Comparison of ENCODE assay signal across 17 cellular contexts in the genomic region with DNA sequence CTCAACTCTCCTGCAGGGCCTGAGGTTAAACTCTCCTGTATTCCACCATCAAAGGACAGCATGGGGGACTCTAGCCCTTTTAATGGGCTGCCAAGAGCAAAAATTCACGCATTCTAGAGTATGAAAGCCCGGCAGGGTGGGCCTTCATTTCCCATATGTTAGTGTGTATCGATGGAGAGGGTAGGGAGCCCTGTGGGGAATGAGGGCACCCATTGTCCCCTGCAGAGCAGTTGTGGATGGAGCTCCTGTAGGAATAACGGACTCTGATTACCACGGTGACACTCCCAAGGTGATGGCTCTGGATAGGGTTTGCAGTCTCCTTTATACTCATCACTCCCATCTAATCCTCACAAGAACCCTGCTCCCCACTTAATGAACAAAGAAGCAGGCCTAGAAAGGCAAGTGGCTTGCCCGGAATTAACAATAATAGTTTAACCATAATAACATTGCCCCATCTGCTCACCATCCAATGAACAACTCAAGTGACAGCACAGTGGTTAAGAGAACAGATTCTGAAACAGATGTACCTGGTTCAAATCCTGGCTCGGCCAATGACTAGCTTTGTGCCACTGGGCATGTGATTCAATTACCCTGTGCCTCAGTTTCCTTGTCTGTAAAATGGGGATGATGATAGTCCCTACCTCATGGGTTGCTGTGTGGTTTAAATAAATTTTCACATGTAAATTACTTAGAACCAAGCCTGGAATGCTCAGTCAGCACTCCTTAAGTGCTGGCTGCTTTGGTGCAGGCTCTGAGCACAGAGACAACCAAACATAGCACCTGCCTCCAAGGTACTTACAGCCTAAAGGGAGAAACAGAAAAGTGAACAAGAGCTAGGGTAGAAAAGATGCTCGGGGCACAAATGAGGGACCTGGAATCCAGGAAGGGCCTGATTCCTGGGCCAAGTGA. TPM values are rescaled to one million over a fixed set of nuclear protein-coding genes. Genes with fewer than 3 reads are reported as not detected.
DNase-seq lines count a peak whose midpoint lies in the region; ATAC-seq and TF ChIP-seq lines count a peak whose summit lies in the region.
"Had no signal": no experiment of that assay in that cellular context is flagged by ENCODE, and none has a peak within 500 bp of the region (broad histone marks: within the 10 kb centered on the region; RNA-seq: fewer than 3 reads in every experiment).

No MANE protein-coding gene starts in this region.

- POLR2A ChIA-PET in CD4-positive, alpha-beta memory T cell (lab: Charles Lee; ENCODE audit: partially characterized antibody): interaction anchor here (3.8 to 7.8 kb wide), 2 partner anchors 13 to 27 kb away, joined by 23 to 221 read pairs; partner anchors contain the start of gene HIVEP3
- POLR2A ChIA-PET in naive thymus-derived CD4-positive, alpha-beta T cell (lab: Charles Lee): interaction anchor here (18.0 kb wide), 1 partner anchor 25 kb away, joined by 344 read pairs; the partner anchor contains the start of gene HIVEP3

- peak overlapping the region in 3 of 8 donors; percentile 45 to 94 (median 85) for H3K4me3 Mint-ChIP-seq in CD4-positive, alpha-beta memory T cell
- no peak overlapping the region for H3K4me3 Mint-ChIP-seq in activated T-helper 2 cell treated with anti-CD3 and anti-CD28 coated beads, Interferon-gamma antibody, Interleukin-2, Interleukin-4, amounts not matched to agents 10 μg/mL and 5 μg/mL and 100 μg/mL, durations not matched to agents 14 hours and 24 hours and 36 hours (ENCODE audit: low read depth)
- peak overlapping the region in 6 of 10 donors; percentile 1 to 92 (median 36) for H3K4me3 Mint-ChIP-seq in naive thymus-derived CD4-positive, alpha-beta T cell
- H3K4me3 Mint-ChIP-seq in chondrocyte (ENCODE audit: unreplicated experiment): no peak overlapping the region

- peaks cover 0 to 2% of the 10 kb centered on the region in 2 donors for H3K27me3 Mint-ChIP-seq in CD4-positive, alpha-beta memory T cell
- peaks cover 4% of the 10 kb centered on the region for H3K27me3 Mint-ChIP-seq in activated T-helper 2 cell treated with anti-CD3 and anti-CD28 coated beads, Interferon-gamma antibody, Interleukin-2, Interleukin-4, amounts not matched to agents 10 μg/mL and 5 μg/mL and 100 μg/mL, durations not matched to agents 14 hours and 24 hours and 36 hours (ENCODE audit: low read depth)
- peaks cover 0 to 2% (median 0%) of the 10 kb centered on the region in 5 donors for H3K27me3 Mint-ChIP-seq in naive thymus-derived CD4-positive, alpha-beta T cell
- no peaks in the 10 kb centered on the region for H3K27me3 Mint-ChIP-seq in chondrocyte (ENCODE audit: low read depth)

- CTCF ChIA-PET in CD4-positive, alpha-beta memory T cell (lab: Charles Lee; ENCODE audit: partially characterized antibody): interaction anchor here (1.3 to 3.5 kb wide), 4 partner anchors 10 to 138 kb away, joined by 3 to 84 read pairs (median 8); partner anchors contain the start of gene HIVEP3
- CTCF ChIA-PET in naive thymus-derived CD4-positive, alpha-beta T cell (lab: Charles Lee): interaction anchor here (2.7 to 4.9 kb wide), 2 partner anchors 21 to 28 kb away, joined by 9 to 38 read pairs; partner anchors contain the start of gene HIVEP3

- peak overlapping the region in 6 of 7 donors; percentile 65 to 97 (median 88) for H3K27ac Mint-ChIP-seq in CD4-positive, alpha-beta memory T cell
- peak overlapping the region; percentile 12 for H3K27ac Mint-ChIP-seq in activated T-helper 2 cell treated with anti-CD3 and anti-CD28 coated beads, Interferon-gamma antibody, Interleukin-2, Interleukin-4, amounts not matched to agents 10 μg/mL and 5 μg/mL and 100 μg/mL, durations not matched to agents 14 hours and 24 hours and 36 hours
- H3K27ac Mint-ChIP-seq in naive thymus-derived CD4-positive, alpha-beta T cell: peak overlapping the region in 6 of 9 donors; percentile 53 to 92 (median 80)
- H3K27ac Mint-ChIP-seq in chondrocyte (ENCODE audit: unreplicated experiment): no peak overlapping the region

- no peaks in the 10 kb centered on the region for H3K36me3 ChIP-seq in CD4-positive, alpha-beta memory T cell (ENCODE audit: insufficient read depth, low read length)
- H3K36me3 ChIP-seq in naive thymus-derived CD4-positive, alpha-beta T cell (ENCODE audit: control insufficient read depth in 2 of 3, insufficient read depth in 3 of 3, low read length in 3 of 3): no peaks in the 10 kb centered on the region
- H3K36me3 ChIP-seq: tibial nerve had no signal

- no peak overlapping the region for H3K4me3 ChIP-seq in CD4-positive, alpha-beta memory T cell (ENCODE audit: low read length in 2 of 2)
- H3K4me3 ChIP-seq in naive thymus-derived CD4-positive, alpha-beta T cell (ENCODE audit: low read length): no peak overlapping the region
- H3K4me3 ChIP-seq: GM23248, tibial nerve had no signal

- peaks cover 29 to 54% (median 42%) of the 10 kb centered on the region in 4 donors for H3K4me1 Mint-ChIP-seq in CD4-positive, alpha-beta memory T cell
- peaks cover 31% of the 10 kb centered on the region for H3K4me1 Mint-ChIP-seq in activated T-helper 2 cell treated with anti-CD3 and anti-CD28 coated beads, Interferon-gamma antibody, Interleukin-2, Interleukin-4, amounts not matched to agents 10 μg/mL and 5 μg/mL and 100 μg/mL, durations not matched to agents 14 hours and 24 hours and 36 hours (ENCODE audit: low read depth)
- H3K4me1 Mint-ChIP-seq in naive thymus-derived CD4-positive, alpha-beta T cell: peaks cover 23 to 55% (median 26%) of the 10 kb centered on the region in 7 donors
- H3K4me1 Mint-ChIP-seq in chondrocyte (ENCODE audit: low read depth): peaks cover 4% of the 10 kb centered on the region

- TF ChIP-seq CTCF in chondrocyte (IDR thresholded peaks at IDR 0.05): no peak

- DNase-seq in DMS 273 (lab: John Stamatoyannopoulos, UW; ENCODE audit: unreplicated experiment): peak; percentile 14
- no peak for DNase-seq in DMS 273 treated with DMSO at 0.1 percent for 48 hours (lab: John Stamatoyannopoulos, UW)
- no peak for DNase-seq in CD4-positive, alpha-beta memory T cell
- DNase-seq in activated T-helper 2 cell treated with anti-CD3 and anti-CD28 coated beads, Interferon-gamma antibody, Interleukin-2, Interleukin-4, amounts not matched to agents 10 μg/mL and 5 μg/mL and 100 μg/mL, durations not matched to agents 14 hours and 24 hours and 36 hours (ENCODE audit: low spot score): no peak
- DNase-seq in naive thymus-derived CD4-positive, alpha-beta T cell: no peak
- DNase-seq in NCI-H2171 treated with DMSO at 0.1 percent for 48 hours (lab: John Stamatoyannopoulos, UW): no peak
- DNase-seq in chondrocyte (ENCODE audit: low spot score): no peak
- DNase-seq: NCI-H1417 treated with DMSO at 0.1 percent for 48 hours; NCI-H446 treated with DMSO at 0.1 percent for 48 hours; OCI-M1; stimulated activated CD4-positive, alpha-beta T cell treated with anti-CD3 and anti-CD28 coated beads, Interleukin-2, amount 100 ng/mL, for 48 hours had no signal

- H3K36me3 Mint-ChIP-seq in CD4-positive, alpha-beta memory T cell: no peaks in the 10 kb centered on the region
- H3K36me3 Mint-ChIP-seq in activated T-helper 2 cell treated with anti-CD3 and anti-CD28 coated beads, Interferon-gamma antibody, Interleukin-2, Interleukin-4, amounts not matched to agents 10 μg/mL and 5 μg/mL and 100 μg/mL, durations not matched to agents 14 hours and 24 hours and 36 hours (ENCODE audit: low read depth): no peaks in the 10 kb centered on the region
- H3K36me3 Mint-ChIP-seq in naive thymus-derived CD4-positive, alpha-beta T cell: peaks cover 0 to 2% (median 0%) of the 10 kb centered on the region in 5 donors
- H3K36me3 Mint-ChIP-seq in chondrocyte (ENCODE audit: low read depth): no peaks in the 10 kb centered on the region
- H3K36me3 Mint-ChIP-seq: activated naive CD4-positive, alpha-beta T cell treated with anti-CD3 and anti-CD28 coated beads, Interleukin-2, amount 50 U/mL, for 72 hours had no signal

- H3K27me3 ChIP-seq in CD4-positive, alpha-beta memory T cell (ENCODE audit: insufficient read depth, low read length): no peaks in the 10 kb centered on the region
- H3K27me3 ChIP-seq in naive thymus-derived CD4-positive, alpha-beta T cell (ENCODE audit: control insufficient read depth in 2 of 2, insufficient read depth in 2 of 2, low read length in 2 of 2): no peaks in the 10 kb centered on the region
- H3K27me3 ChIP-seq: tibial nerve had no signal

- intact Hi-C loops in CD4-positive, alpha-beta memory T cell (cut with micrococcal nuclease): loop anchor here (2.0 to 10.0 kb wide), 5 partner anchors 77 to 795 kb away; partner anchors contain the start of gene YBX1
- intact Hi-C loops in activated T-helper 2 cell treated with anti-CD3 and anti-CD28 coated beads, Interferon-gamma antibody, Interleukin-2, Interleukin-4, amounts not matched to agents 10 μg/mL and 5 μg/mL and 100 μg/mL, durations not matched to agents 14 hours and 24 hours and 36 hours (cut with micrococcal nuclease): loop anchor here (2.0 to 10.0 kb wide), 3 partner anchors 29 to 315 kb away; partner anchors contain the start of gene HIVEP3
- intact Hi-C loops in naive thymus-derived CD4-positive, alpha-beta T cell (cut with micrococcal nuclease): loop anchor here (2.0 to 10.0 kb wide), 8 partner anchors 21 to 565 kb away; partner anchors contain the start of genes PPCS (in 2 of the 2) and ZMYND12 (in 2 of the 2)

- H3K9me3 Mint-ChIP-seq in CD4-positive, alpha-beta memory T cell: no peaks in the 10 kb centered on the region
- H3K9me3 Mint-ChIP-seq in activated T-helper 2 cell treated with anti-CD3 and anti-CD28 coated beads, Interferon-gamma antibody, Interleukin-2, Interleukin-4, amounts not matched to agents 10 μg/mL and 5 μg/mL and 100 μg/mL, durations not matched to agents 14 hours and 24 hours and 36 hours: no peaks in the 10 kb centered on the region
- peaks cover 0 to 1% (median 0%) of the 10 kb centered on the region in 11 donors for H3K9me3 Mint-ChIP-seq in naive thymus-derived CD4-positive, alpha-beta T cell
- no peaks in the 10 kb centered on the region for H3K9me3 Mint-ChIP-seq in chondrocyte (ENCODE audit: low read depth)
- H3K9me3 Mint-ChIP-seq: activated naive CD4-positive, alpha-beta T cell treated with anti-CD3 and anti-CD28 coated beads, Interleukin-2, amount 50 U/mL, for 72 hours had no signal

- no peak for ATAC-seq in naive thymus-derived CD4-positive, alpha-beta T cell
- ATAC-seq in HG03460 (IDR thresholded peaks at IDR 0.05; ENCODE audit: unreplicated experiment): no peak
- ATAC-seq: activated naive CD4-positive, alpha-beta T cell treated with anti-CD3 and anti-CD28 coated beads, Interleukin-2, amount 50 U/mL, for 72 hours had no signal

- no peak overlapping the region for H3K27ac ChIP-seq in CD4-positive, alpha-beta memory T cell (ENCODE audit: low read depth, low read length)
- no peak overlapping the region for H3K27ac ChIP-seq in naive thymus-derived CD4-positive, alpha-beta T cell (ENCODE audit: low read depth, low read length)
- H3K27ac ChIP-seq: 22Rv1, C4-2B had no signal

- peaks cover 36% of the 10 kb centered on the region for H3K4me1 ChIP-seq in CD4-positive, alpha-beta memory T cell (ENCODE audit: insufficient read depth, low read length)
- peaks cover 17 to 34% of the 10 kb centered on the region in 2 donors for H3K4me1 ChIP-seq in naive thymus-derived CD4-positive, alpha-beta T cell (ENCODE audit: control insufficient read depth in 2 of 2, insufficient read depth in 2 of 2, low read length in 2 of 2)

- H3K9me3 ChIP-seq in CD4-positive, alpha-beta memory T cell (ENCODE audit: control insufficient read depth in 1 of 2, low read length in 2 of 2): no peaks in the 10 kb centered on the region
- H3K9me3 ChIP-seq in naive thymus-derived CD4-positive, alpha-beta T cell (ENCODE audit: control insufficient read depth in 2 of 3, low read length in 3 of 3): no peaks in the 10 kb centered on the region
- H3K9me3 ChIP-seq: tibial nerve had no signal

RNA-seq across cellular contexts. Expression of gene HIVEP3, which starts 29.0 kb away (rescaled TPM):
- 10 to 100 TPM; 10.5 to 11.1 TPM for total RNA-seq in CD4-positive, alpha-beta memory T cell
- 10 to 100 TPM in 1 of 2 donors, 1 to 10 TPM in 1; 8.2 to 12.8 TPM for polyA plus RNA-seq in CD4-positive, alpha-beta memory T cell
- total RNA-seq in activated T-helper 2 cell treated with anti-CD3 and anti-CD28 coated beads, Interferon-gamma antibody, Interleukin-2, Interleukin-4, amounts not matched to agents 10 μg/mL and 5 μg/mL and 100 μg/mL, durations not matched to agents 14 hours and 24 hours and 36 hours: 33.7 and 34.2 TPM in 2 replicates
- 10 to 100 TPM in 2 of 5 experiments, 1 to 10 TPM in 3; 6.6 to 19.1 (median 7.0) TPM for total RNA-seq in naive thymus-derived CD4-positive, alpha-beta T cell
- 1 to 10 TPM; 4.3 to 7.2 TPM for polyA plus RNA-seq in naive thymus-derived CD4-positive, alpha-beta T cell
- 3.6 to 5.6 TPM (median 4.5 TPM) in 3 replicates for total RNA-seq in chondrocyte

Comparison
In these comparisons a context has a peak if more than half of its experiments do, and no peak if none do; other contexts are left out.
1. H3K4me3 Mint-ChIP-seq: peak in naive thymus-derived CD4-positive, alpha-beta T cell (6 of 10); none in activated T-helper 2 cell treated with anti-CD3 and anti-CD28 coated beads, Interferon-gamma antibody, Interleukin-2, Interleukin-4, amounts not matched to agents 10 μg/mL and 5 μg/mL and 100 μg/mL, durations not matched to agents 14 hours and 24 hours and 36 hours (single experiment) and chondrocyte (single experiment).